In genomic region chr10:8633909-8634308, GRCh38 we compare ENCODE assay signal across 25 cellular contexts.
"Had no signal": no experiment of that assay in that cellular context is flagged by ENCODE, and none has a peak within 500 bp of the region (broad histone marks: within the 10 kb centered on the region; RNA-seq: fewer than 3 reads in every experiment).

No MANE protein-coding gene starts in this region.

- FAIRE-seq: kidney had no signal

- H3K4me3 ChIP-seq: colonic mucosa, gastrocnemius medialis, lung, neural progenitor cell, stomach, thyroid gland, vagina had no signal

- H3K27me3 Mint-ChIP-seq: dendritic cell treated with granulocyte-macrophage colony-stimulating factor and Interleukin-4, amounts not matched to agents 40 ng/mL and 50 ng/mL, for 4 days; progenitor cell of endocrine pancreas had no signal

- H3K27me3 ChIP-seq: colonic mucosa, gastrocnemius medialis, neural progenitor cell, stomach, thyroid gland, vagina had no signal

- H3K27ac ChIP-seq: colonic mucosa, gastrocnemius medialis, neural progenitor cell, parathyroid adenoma, stomach, thyroid gland, vagina had no signal

- H3K27ac Mint-ChIP-seq: dendritic cell treated with granulocyte-macrophage colony-stimulating factor and Interleukin-4, amounts not matched to agents 40 ng/mL and 50 ng/mL, for 4 days; endodermal cell; naive thymus-derived CD4-positive, alpha-beta T cell; nephron; neural progenitor cell; progenitor cell of endocrine pancreas; stimulated activated effector memory CD8-positive, alpha-beta T cell treated with anti-CD3 and anti-CD28 coated beads, Interleukin-12 subunit alpha, Interleukin-12 subunit beta, amount 100 ng/mL, for 72 hours had no signal

- H3K4me1 Mint-ChIP-seq: neural progenitor cell; stimulated activated effector memory CD8-positive, alpha-beta T cell treated with anti-CD3 and anti-CD28 coated beads, Interleukin-12 subunit alpha, Interleukin-12 subunit beta, amount 100 ng/mL, for 72 hours had no signal

- ATAC-seq: gastrocnemius medialis; left lobe of liver; naive thymus-derived CD4-positive, alpha-beta T cell; sciatic nerve; stimulated activated effector memory CD8-positive, alpha-beta T cell treated with anti-CD3 and anti-CD28 coated beads, Interleukin-12 subunit alpha, Interleukin-12 subunit beta, amount 100 ng/mL, for 72 hours had no signal

- H3K9me3 Mint-ChIP-seq: dendritic cell treated with granulocyte-macrophage colony-stimulating factor and Interleukin-4, amounts not matched to agents 40 ng/mL and 50 ng/mL, for 4 days; endodermal cell; neural progenitor cell; stimulated activated effector memory CD8-positive, alpha-beta T cell treated with anti-CD3 and anti-CD28 coated beads, Interleukin-12 subunit alpha, Interleukin-12 subunit beta, amount 100 ng/mL, for 72 hours had no signal

- H3K9me3 ChIP-seq: colonic mucosa, gastrocnemius medialis, stomach, thyroid gland, vagina had no signal

- H3K4me3 Mint-ChIP-seq: dendritic cell treated with granulocyte-macrophage colony-stimulating factor and Interleukin-4, amounts not matched to agents 40 ng/mL and 50 ng/mL, for 4 days; endodermal cell; naive thymus-derived CD4-positive, alpha-beta T cell; nephron; neural progenitor cell; stimulated activated effector memory CD8-positive, alpha-beta T cell treated with anti-CD3 and anti-CD28 coated beads, Interleukin-12 subunit alpha, Interleukin-12 subunit beta, amount 100 ng/mL, for 72 hours had no signal

- DNase-seq: colonic mucosa; effector CD8-positive, alpha-beta T cell; endodermal cell; erythroblast; gastrocnemius medialis; head of caudate nucleus; kidney; mesendoderm; midbrain; naive thymus-derived CD4-positive, alpha-beta T cell; stimulated activated CD4-positive, alpha-beta T cell treated with anti-CD3 and anti-CD28 coated beads, Interleukin-2, amount 100 ng/mL, for 24 hours; stimulated activated CD4-positive, alpha-beta T cell treated with anti-CD3 and anti-CD28 coated beads, Interleukin-4, amount 100 ng/mL, for 24 hours; stimulated activated naive CD4-positive, alpha-beta T cell treated with Interleukin-2 at 50 U/mL for 16 hours; stomach; thyroid gland had no signal

- H3K36me3 ChIP-seq: colonic mucosa, gastrocnemius medialis, neural progenitor cell, stomach, thyroid gland, vagina had no signal

- H3K4me1 ChIP-seq: colonic mucosa, gastrocnemius medialis, neural progenitor cell, parathyroid adenoma, thyroid gland, vagina had no signal

- H3K36me3 Mint-ChIP-seq: neural progenitor cell; stimulated activated effector memory CD8-positive, alpha-beta T cell treated with anti-CD3 and anti-CD28 coated beads, Interleukin-12 subunit alpha, Interleukin-12 subunit beta, amount 100 ng/mL, for 72 hours had no signal
